Comparison of ENCODE assay signal across 20 cellular contexts in the genomic region with DNA sequence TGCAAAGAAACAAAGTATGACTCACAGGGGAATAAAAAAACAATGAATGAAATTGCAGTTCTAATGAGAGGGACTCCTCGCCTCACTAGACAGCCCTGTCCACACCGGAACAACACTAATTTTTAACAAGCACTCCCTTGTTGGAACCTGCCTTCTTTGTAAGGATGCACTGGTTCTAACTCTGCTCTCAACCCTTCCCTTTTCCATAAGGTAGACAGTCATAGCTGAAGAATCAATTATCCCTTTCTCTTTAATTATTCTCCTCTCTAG.
DNase-seq lines count a peak whose midpoint lies in the region; TF ChIP-seq lines count a peak whose summit lies in the region.
"Had no signal": no experiment of that assay in that cellular context is flagged by ENCODE, and none has a peak within 500 bp of the region (broad histone marks: within the 10 kb centered on the region; RNA-seq: fewer than 3 reads in every experiment).

No MANE protein-coding gene starts in this region.

- H2BK20ac ChIP-seq in H9 (ENCODE audit: low read depth, low read length, poor library complexity, severe bottlenecking) = no peak overlapping the region

- H3K4me3 ChIP-seq in epithelial cell of esophagus (ENCODE audit: low read length) (no peak overlapping the region), kidney epithelial cell (ENCODE audit: low read depth, low read length) (no peak overlapping the region), retinal pigment epithelial cell (ENCODE audit: low read length) (no peak overlapping the region)
- H3K4me3 ChIP-seq: A549, K562, PC-9, SJCRH30 had no signal

- H4K5ac ChIP-seq in H9 (ENCODE audit: insufficient read length, low read depth, low read length) = no peak overlapping the region

- intact Hi-C loops in posterior cingulate gyrus (cut with DNase I) = loop anchor here (5.0 kb wide), 1 partner anchor 150 kb away; no protein-coding TSS in a partner anchor

- peak; percentile 46 for DNase-seq in NCI-H69 (lab: John Stamatoyannopoulos, UW)
- DNase-seq in epithelial cell of esophagus (ENCODE audit: low read depth) = peak; percentile 52
- peak; percentile 25 for DNase-seq in kidney epithelial cell (ENCODE audit: low read depth)
- DNase-seq in retinal pigment epithelial cell (ENCODE audit: low read depth) = peak; percentile 1
- no peak for DNase-seq in H9
- DNase-seq in posterior cingulate gyrus = no peak
- no peak for DNase-seq in ACHN
- DNase-seq: CD4-positive, alpha-beta memory T cell; Kasumi-1; NCI-H1105 treated with DMSO at 0.1 percent for 48 hours; NCI-H146; NCI-H1930; NCI-H2107; NCI-H446; NCI-H524 treated with DMSO at 0.1 percent for 48 hours; PC-9; SJCRH30 had no signal

- no CpG with 5 or more reads among the region's 2 CpGs for WGBS in H9 (ENCODE audit: extremely low coverage, insufficient read length, low lambda C conversion rate)

- H3K27me3 ChIP-seq in kidney epithelial cell (ENCODE audit: control insufficient read depth, insufficient read depth, low read length) (no peaks in the 10 kb centered on the region), H9 (ENCODE audit: insufficient read depth, low read length) (no peaks in the 10 kb centered on the region)
- H3K27me3 ChIP-seq: SJCRH30 had no signal

- H3K4me1 Mint-ChIP-seq in H9 = peaks cover 7 to 11% of the 10 kb centered on the region in 2 experiments
- H3K4me1 Mint-ChIP-seq: CD4-positive, alpha-beta memory T cell had no signal

- no peak overlapping the region for H2AK5ac ChIP-seq in H9 (ENCODE audit: insufficient read length, low read length)

- H4K20me1 ChIP-seq in H9 (ENCODE audit: control insufficient read depth, insufficient read depth, insufficient read length) = no peaks in the 10 kb centered on the region

- H4K8ac ChIP-seq in H9 (replicated peaks; ENCODE audit: insufficient read length, low read depth, low read length) = no peak overlapping the region

- peaks cover 0 to 3% of the 10 kb centered on the region in 2 experiments; a peak in 2 of 5 replicates for H3K9me3 Mint-ChIP-seq in H9

- no peak overlapping the region for H3K14ac ChIP-seq in H9 (ENCODE audit: insufficient read depth, low read length)

- no peaks in the 10 kb centered on the region for H3K27me3 Mint-ChIP-seq in H9 (ENCODE audit: low read depth)
- H3K27me3 Mint-ChIP-seq: CD4-positive, alpha-beta memory T cell had no signal

- no peaks in the 10 kb centered on the region for H3K23me2 ChIP-seq in H9 (ENCODE audit: insufficient read length, low read depth, low read length, poor library complexity, severe bottlenecking)

- H2BK120ac ChIP-seq in H9 (ENCODE audit: low read depth, low read length, poor library complexity, severe bottlenecking) = no peak overlapping the region

- no peak overlapping the region for H3K4me3 Mint-ChIP-seq in H9
- H3K4me3 Mint-ChIP-seq: CD4-positive, alpha-beta memory T cell had no signal

- no peak overlapping the region for H4K91ac ChIP-seq in H9 (ENCODE audit: insufficient read length, low read depth, low read length)

- no peak overlapping the region for H2BK5ac ChIP-seq in H9 (ENCODE audit: insufficient read length, low read length)

- H3K9me3 ChIP-seq in H9 (ENCODE audit: control insufficient read depth, low read depth, low read length) = no peaks in the 10 kb centered on the region
- H3K9me3 ChIP-seq: A549, Caco-2, SJCRH30 had no signal

- TF ChIP-seq CTCF in epithelial cell of esophagus (IDR thresholded peaks at IDR 0.05; ENCODE audit: insufficient read depth, low read depth, low read length, missing control alignments) (no peak), kidney epithelial cell (IDR thresholded peaks at IDR 0.05; ENCODE audit: insufficient read depth, low read length, poor library complexity, severe bottlenecking) (no peak), retinal pigment epithelial cell (conservative IDR thresholded peaks at IDR 0.05; ENCODE audit: low read depth, low read length) (no peak), H9 (conservative IDR thresholded peaks at IDR 0.05) (no peak)

- no peak overlapping the region for H3K4ac ChIP-seq in H9 (ENCODE audit: low read depth, low read length)

- H3K36me3 ChIP-seq in kidney epithelial cell (ENCODE audit: control insufficient read depth, insufficient read depth, low read length) = no peaks in the 10 kb centered on the region

- no peak overlapping the region for H3K4me2 ChIP-seq in H9 (ENCODE audit: insufficient read depth, insufficient read length, low read length)
- H3K4me2 ChIP-seq: A549, PC-9 had no signal

- H3K9ac ChIP-seq in H9 (ENCODE audit: extremely low read depth, insufficient read length, low read length) = no peak overlapping the region

- no peak overlapping the region for H2AFZ ChIP-seq in H9 (ENCODE audit: low read length)
- H2AFZ ChIP-seq: PC-9 had no signal

- no peak overlapping the region for H2BK15ac ChIP-seq in H9 (ENCODE audit: low read depth, low read length)

- H3K23ac ChIP-seq in H9 (ENCODE audit: insufficient read length, low read depth, low read length) = no peak overlapping the region

- in situ Hi-C loops in ACHN (cut with HindIII; ENCODE audit: low pct_ligation_motif_present, low pct_unique_long_range_greater_than_20kb, low sequenced_read_pairs) = no loop called here

- no peaks in the 10 kb centered on the region for H3K4me1 ChIP-seq in H9 (ENCODE audit: insufficient read depth, low read length)
- H3K4me1 ChIP-seq: A549, Caco-2, SJCRH30 had no signal

- H3K79me2 ChIP-seq in H9 (ENCODE audit: insufficient read depth, low read length) = no peaks in the 10 kb centered on the region

- peaks cover 8 to 13% (median 10%) of the 10 kb centered on the region in 3 experiments for H3K36me3 Mint-ChIP-seq in H9 (ENCODE audit: insufficient read depth in 1 of 3, low read depth in 3 of 3)
- H3K36me3 Mint-ChIP-seq: CD4-positive, alpha-beta memory T cell had no signal

- no peak overlapping the region for H3K56ac ChIP-seq in H9 (ENCODE audit: insufficient read length, low read depth, low read length)

- H3T11ph ChIP-seq in H9 (ENCODE audit: low read length) = no peak overlapping the region

- no peak overlapping the region for H3K27ac Mint-ChIP-seq in H9
- H3K27ac Mint-ChIP-seq: CD4-positive, alpha-beta memory T cell had no signal

- no peak overlapping the region for H3K18ac ChIP-seq in H9 (ENCODE audit: insufficient read length, low read depth, low read length)

- no peak overlapping the region for H3K27ac ChIP-seq in H9 (ENCODE audit: insufficient read length, low read depth, low read length)
- H3K27ac ChIP-seq: A549, PC-9, SJCRH30 had no signal

- no peaks in the 10 kb centered on the region for H3K79me1 ChIP-seq in H9 (ENCODE audit: insufficient read depth, low read depth, low read length, poor library complexity, severe bottlenecking)

- H2BK12ac ChIP-seq in H9 (ENCODE audit: insufficient read length, low read depth, low read length) = no peak overlapping the region

Comparison
In these comparisons a context has a peak if more than half of its experiments do, and no peak if none do; other contexts are left out.
1. DNase-seq: peak in NCI-H69 (single experiment), epithelial cell of esophagus (single experiment), kidney epithelial cell (single experiment) and retinal pigment epithelial cell (single experiment); none in H9 (single experiment), posterior cingulate gyrus (0 of 10) and ACHN (single experiment).